ENCODE assay signal across 10 cellular contexts in the genomic region with DNA sequence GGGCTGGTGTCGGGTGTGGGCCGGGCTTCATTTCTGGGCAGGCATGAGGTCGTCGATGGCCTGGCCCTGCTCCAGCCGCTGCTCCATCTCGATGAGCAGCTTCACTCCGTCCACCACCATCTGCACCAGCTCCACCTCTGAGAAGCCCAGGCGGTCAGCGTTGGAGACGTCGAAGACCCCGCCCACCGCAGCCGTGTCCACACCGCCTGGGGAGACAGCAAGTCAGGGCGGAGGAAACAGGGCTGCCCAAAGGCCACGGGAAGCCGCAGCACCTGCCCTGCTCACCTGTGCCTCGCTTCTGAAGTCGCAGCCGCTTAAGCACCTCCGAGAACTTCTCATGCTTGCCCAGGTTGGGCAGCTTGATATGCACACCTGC. TPM values are rescaled to one million over a fixed set of nuclear protein-coding genes. Genes with fewer than 3 reads are reported as not detected.
A peak's percentile ranks its signal among the peaks of the same experiment; 100 is the strongest.
DNase-seq lines count a peak whose midpoint lies in the region; ATAC-seq and TF ChIP-seq lines count a peak whose summit lies in the region.
"Had no signal": no experiment of that assay in that cellular context is flagged by ENCODE, and none has a peak within 500 bp of the region (broad histone marks: within the 10 kb centered on the region; RNA-seq: fewer than 3 reads in every experiment).

No MANE protein-coding gene starts in this region.

- BruUV-seq in Calu3 (replicated peaks; lab: Mats Ljungman, UMichigan) (TSS peak; percentile 66), PC-3 (replicated peaks; lab: Mats Ljungman, UMichigan) (TSS peak; percentile 65)

- H3F3A ChIP-seq in PC-3 (ENCODE audit: low read length, unreplicated experiment): no peaks in the 10 kb centered on the region

- ATAC-seq in PC-3: no peak

- no peaks in the 10 kb centered on the region for H3K9me3 Mint-ChIP-seq in Calu3 (ENCODE audit: low read depth, unreplicated experiment)

- H3K9ac ChIP-seq in PC-3 (ENCODE audit: low read length): no peak overlapping the region

- no peak for TF ChIP-seq POLR2A in esophagus muscularis mucosa (IDR thresholded peaks at IDR 0.05; ENCODE audit: low read depth)

- no peak overlapping the region for H2AFZ ChIP-seq in PC-3 (ENCODE audit: low read length)

- H3K4me3 ChIP-seq in PC-3 (ENCODE audit: low read length) (no peak overlapping the region), esophagus muscularis mucosa (peak overlapping the region; percentile 80 to 91 (median 85))
- H3K4me3 ChIP-seq: lung had no signal

- 36% methylated on average over 22 of the region's 22 CpGs for WGBS in esophagus muscularis mucosa

- DNase-seq in Calu3: no peak
- DNase-seq in PC-3: no peak
- DNase-seq in esophagus muscularis mucosa (ENCODE audit: extremely low spot score): no peak
- DNase-seq in posterior cingulate gyrus: peak in 6 of 10 donors; percentile 22 to 89 (median 56)
- no peak for DNase-seq in GOT3 (lab: John Stamatoyannopoulos, UW)
- DNase-seq in NCI-H2227 (lab: John Stamatoyannopoulos, UW; ENCODE audit: unreplicated experiment): no peak
- no peak for DNase-seq in NOMO-1 treated with dmso at 0.1 percent for 144 hours (lab: John Stamatoyannopoulos, UW; ENCODE audit: unreplicated experiment)
- DNase-seq in stimulated activated naive CD4-positive, alpha-beta T cell (lab: John Stamatoyannopoulos, UW): no peak
- DNase-seq: MM.1S had no signal

- no peak overlapping the region for H3K27ac Mint-ChIP-seq in Calu3 (ENCODE audit: unreplicated experiment)

- CTCF ChIA-PET in Calu3 (lab: Charles Lee): interaction anchor here (2.5 kb wide), 1 partner anchor 27 kb away, joined by 23 read pairs; no protein-coding TSS in a partner anchor
- CTCF ChIA-PET in PC-3 (lab: Charles Lee): no interaction called here

- H3K9me2 ChIP-seq in PC-3 (replicated peaks; ENCODE audit: low read length): no peaks in the 10 kb centered on the region

- peaks cover 9% of the 10 kb centered on the region for H3K4me1 ChIP-seq in PC-3 (ENCODE audit: insufficient read depth, low read length)
- peaks cover 47 to 73% (median 64%) of the 10 kb centered on the region in 4 donors for H3K4me1 ChIP-seq in esophagus muscularis mucosa

- H3K36me3 ChIP-seq in PC-3 (ENCODE audit: low read depth, low read length) (no peaks in the 10 kb centered on the region), esophagus muscularis mucosa (peaks cover 3 to 19% (median 12%) of the 10 kb centered on the region in 4 donors)

- H3K27ac ChIP-seq in PC-3 (ENCODE audit: low read length): no peak overlapping the region
- peak overlapping the region; percentile 96 to 98 (median 97) for H3K27ac ChIP-seq in esophagus muscularis mucosa (replicated peaks in 1 of 4)

- H3K4me2 ChIP-seq in PC-3 (ENCODE audit: low read length): no peak overlapping the region

- H3K79me2 ChIP-seq in PC-3 (ENCODE audit: low read length): 0 out of 2 replicates have a peak, but pooled peaks cover 4% of the 10 kb centered on the region

- H3K27me3 ChIP-seq in PC-3 (ENCODE audit: low read length) (no peaks in the 10 kb centered on the region), esophagus muscularis mucosa (peaks cover 0 to 9% (median 4%) of the 10 kb centered on the region in 4 donors)

- no peak for TF ChIP-seq EP300 in esophagus muscularis mucosa (IDR thresholded peaks at IDR 0.05)

- no peaks in the 10 kb centered on the region for H3K27me3 Mint-ChIP-seq in Calu3 (ENCODE audit: unreplicated experiment)

- peaks cover 7% of the 10 kb centered on the region; the same call in 1 of the 2 replicates for H4K20me1 ChIP-seq in PC-3 (ENCODE audit: low read length)

- H3K4me1 Mint-ChIP-seq in Calu3 (ENCODE audit: low read depth, unreplicated experiment): peaks cover 9% of the 10 kb centered on the region

- H3K9me3 ChIP-seq in PC-3 (ENCODE audit: low read length) (no peaks in the 10 kb centered on the region), esophagus muscularis mucosa (no peaks in the 10 kb centered on the region)

- TF ChIP-seq CTCF in Calu3 (IDR thresholded peaks at IDR 0.05; ENCODE audit: unreplicated experiment) (no peak), PC-3 (conservative IDR thresholded peaks at IDR 0.05; ENCODE audit: low read depth, low read length) (no peak), esophagus muscularis mucosa (IDR thresholded peaks at IDR 0.05) (no peak)

- POLR2A ChIA-PET in PC-3 (lab: Charles Lee; ENCODE audit: unreplicated experiment): interaction anchor here (0.6 kb wide), 1 partner anchor 12 kb away, joined by 3 read pairs; no protein-coding TSS in a partner anchor

- intact Hi-C loops in Calu3 (cut with micrococcal nuclease; ENCODE audit: unreplicated experiment): loop anchor here (2.0 kb wide), 1 partner anchor 27 kb away; no protein-coding TSS in a partner anchor
- intact Hi-C loops in PC-3 (cut with micrococcal nuclease): no loop called here
- intact Hi-C loops in esophagus muscularis mucosa (cut with DNase I): no loop called here
- intact Hi-C loops in posterior cingulate gyrus (cut with DNase I): no loop called here

- H3K4me3 Mint-ChIP-seq in Calu3 (ENCODE audit: low read depth, unreplicated experiment): no peak overlapping the region

- peaks cover 32% of the 10 kb centered on the region for H3K36me3 Mint-ChIP-seq in Calu3 (ENCODE audit: insufficient read depth, unreplicated experiment)

RNA-seq across cellular contexts. Expression of a gene that starts 2.8 kb away (rescaled TPM):
- total RNA-seq in Calu3 (2022) (27.0 and 28.2 TPM in 2 replicates), PC-3 (2014; rRNA removed) (299 and 324 TPM in 2 replicates), esophagus muscularis mucosa (1,000 to 10,000 TPM in 3 of 4 donors, 100 to 1,000 TPM in 1; 917 to 1,843 (median 1,284) TPM)

RNA-seq across cellular contexts. Expression of a gene that starts 9.2 kb away (rescaled TPM):
- total RNA-seq in Calu3 (2022) (25.9 and 28.0 TPM in 2 replicates), PC-3 (2014; rRNA removed) (51.2 and 72.9 TPM in 2 replicates), esophagus muscularis mucosa (10 to 100 TPM; 28.7 to 50.0 (median 35.2) TPM)

RNA-seq across cellular contexts. Expression of a gene that starts 42.6 kb away (rescaled TPM):
- total RNA-seq in Calu3 (2022): 36.5 and 38.4 TPM in 2 replicates
- 28.1 and 33.0 TPM in 2 replicates for total RNA-seq in PC-3 (2014; rRNA removed)
- total RNA-seq in esophagus muscularis mucosa: 10 to 100 TPM; 27.4 to 34.7 (median 28.3) TPM

RNA-seq across cellular contexts. Expression of a gene that starts 42.9 kb away (rescaled TPM):
- total RNA-seq in Calu3 (2022): 29.1 and 37.2 TPM in 2 replicates
- total RNA-seq in PC-3 (2014; rRNA removed): 52.7 and 62.3 TPM in 2 replicates
- 10 to 100 TPM; 26.8 to 46.1 (median 37.6) TPM for total RNA-seq in esophagus muscularis mucosa

Comparison
In these comparisons a context has a peak if more than half of its experiments do, and no peak if none do; other contexts are left out.
1. DNase-seq: peak in posterior cingulate gyrus (6 of 10); none in Calu3 (single experiment), PC-3 (single experiment), esophagus muscularis mucosa (single experiment), GOT3 (single experiment), NCI-H2227 (single experiment), NOMO-1 treated with dmso at 0.1 percent for 144 hours (single experiment) and stimulated activated naive CD4-positive, alpha-beta T cell (0 of 6).
2. RNA of a gene that starts 2.8 kb away (total RNA-seq): 917 to 1,843 TPM in esophagus muscularis mucosa and 299 to 324 TPM in PC-3; 27.0 to 28.2 TPM in Calu3; every median in the first group is over 10 times any median in the second.